In the genomic region with DNA sequence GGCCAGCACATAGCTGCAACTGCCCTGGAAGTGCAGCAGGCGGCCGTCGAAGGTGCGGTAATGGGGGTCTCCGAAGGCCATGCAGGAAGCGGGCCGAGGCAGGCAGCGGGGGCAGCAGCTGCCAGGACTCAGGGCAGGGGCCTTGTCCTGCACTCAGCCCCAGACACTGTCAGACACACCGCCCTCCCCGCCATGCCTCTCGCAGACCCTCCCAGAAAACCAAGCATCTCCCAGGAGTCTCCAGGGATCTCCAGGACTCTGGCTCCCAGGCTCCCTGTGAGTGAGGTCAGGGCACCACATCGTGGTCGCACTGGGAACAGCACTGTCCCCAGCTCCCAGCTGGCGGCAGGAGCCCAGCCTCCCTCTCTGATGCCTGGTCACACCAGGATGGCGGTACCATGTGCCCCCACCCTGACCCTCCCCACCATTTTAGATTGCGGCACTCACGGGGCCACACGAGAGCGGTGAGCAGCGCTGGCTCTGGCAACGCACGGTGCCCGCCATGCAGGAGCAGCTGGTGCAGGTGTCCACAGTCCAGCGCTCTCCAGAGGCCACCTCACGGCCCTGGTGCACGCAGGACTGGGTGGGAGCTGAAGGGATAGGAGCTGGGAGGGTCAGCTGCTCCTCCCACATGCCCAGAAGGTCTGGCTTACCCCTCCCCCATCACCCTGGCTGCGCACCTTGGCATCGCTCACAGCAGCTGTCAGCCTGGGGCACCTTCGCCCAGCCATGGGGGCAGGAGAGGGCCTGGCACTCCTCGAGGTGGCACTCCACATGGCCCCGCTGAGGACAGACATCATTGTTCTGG, we compare ENCODE assay signal across 9 cellular contexts. TPM values are rescaled to one million over a fixed set of nuclear protein-coding genes. Genes with fewer than 3 reads are reported as not detected.
DNase-seq lines count a peak whose midpoint lies in the region; ATAC-seq and TF ChIP-seq lines count a peak whose summit lies in the region.
"Had no signal": no experiment of that assay in that cellular context is flagged by ENCODE, and none has a peak within 500 bp of the region (broad histone marks: within the 10 kb centered on the region; RNA-seq: fewer than 3 reads in every experiment).

No MANE protein-coding gene starts in this region.

- H3K4me1 ChIP-seq in heart left ventricle = peaks cover 0 to 8% (median 0%) of the 10 kb centered on the region in 12 donors
- H3K4me1 ChIP-seq in sigmoid colon = peaks cover 0 to 9% (median 3%) of the 10 kb centered on the region in 4 donors

- no peak overlapping the region for H3K27ac ChIP-seq in heart left ventricle
- H3K27ac ChIP-seq in sigmoid colon = no peak overlapping the region
- H3K27ac ChIP-seq: neutrophil had no signal

- intact Hi-C loops in heart left ventricle (cut with DNase I) = loop anchor here (5.0 to 10.0 kb wide), 13 partner anchors 85 to 722 kb away; partner anchors contain the start of genes METTL2B (in 4 of the 10), CCDC136 (in 2 of the 10), CALU (in 1 of the 10) and GARIN1A (in 1 of the 10)
- intact Hi-C loops in sigmoid colon (cut with DNase I) = loop anchor here (5.0 kb wide), 1 partner anchor 143 kb away; the partner anchor contains the start of gene CALU

- TF ChIP-seq POLR2A in heart left ventricle (IDR thresholded peaks at IDR 0.05) (no peak), sigmoid colon (IDR thresholded peaks at IDR 0.05) (no peak)

- POLR2A ChIA-PET in WTC11 (lab: Charles Lee) = interaction anchor here (1.2 kb wide), 1 partner anchor 48 kb away, joined by 3 read pairs; no protein-coding TSS in a partner anchor

- peak; percentile 54; the same call in 1 of the 2 replicates for TF ChIP-seq CTCF in WTC11 (IDR thresholded peaks at IDR 0.05)
- peak; percentile 60 to 93 (median 80) for TF ChIP-seq CTCF in heart left ventricle (IDR thresholded peaks at IDR 0.05)
- peak; percentile 62 to 83 (median 74) for TF ChIP-seq CTCF in sigmoid colon (IDR thresholded peaks at IDR 0.05)

- 0 out of 2 replicates have a peak overlapping the region, but pooled peaks have one; percentile 8 for H3K4me3 Mint-ChIP-seq in WTC11

- peaks cover 5% of the 10 kb centered on the region; the same call in 1 of the 2 replicates for H3K4me1 Mint-ChIP-seq in WTC11

- H3K27me3 ChIP-seq in heart left ventricle (no peaks in the 10 kb centered on the region), sigmoid colon (no peaks in the 10 kb centered on the region)
- H3K27me3 ChIP-seq: neutrophil had no signal

- H3K9me3 ChIP-seq in heart left ventricle (no peaks in the 10 kb centered on the region), sigmoid colon (no peaks in the 10 kb centered on the region)
- H3K9me3 ChIP-seq: neutrophil had no signal

- H3K4me3 ChIP-seq in heart left ventricle (no peak overlapping the region), sigmoid colon (no peak overlapping the region)

- peaks cover 4% of the 10 kb centered on the region; the same call in 1 of the 2 replicates for H3K9me3 Mint-ChIP-seq in WTC11

- no peak overlapping the region for H3K27ac Mint-ChIP-seq in WTC11

- no peaks in the 10 kb centered on the region for H3K36me3 Mint-ChIP-seq in WTC11

- ATAC-seq in WTC11 = peak; percentile 90
- ATAC-seq in heart left ventricle = peak; percentile 72 to 87 (median 78)
- ATAC-seq in HG03342 (IDR thresholded peaks at IDR 0.05; ENCODE audit: unreplicated experiment) = no peak

- H3K36me3 ChIP-seq in heart left ventricle (no peaks in the 10 kb centered on the region), sigmoid colon (no peaks in the 10 kb centered on the region)
- H3K36me3 ChIP-seq: neutrophil had no signal

- CTCF ChIA-PET in WTC11 (lab: Charles Lee) = interaction anchor here (0.6 to 7.0 kb wide), 35 partner anchors 11 to 466 kb away, joined by 3 to 149 read pairs (median 4); partner anchors contain the start of genes ATP6V1F and KCP

- TF ChIP-seq EP300 in sigmoid colon (IDR thresholded peaks at IDR 0.05) = no peak

- DNase-seq in GM03348 (ENCODE audit: low spot score) (peak; percentile 93), NCI-H1417 (lab: John Stamatoyannopoulos, UW) (peak; percentile 78 to 89 (median 79)), WTC11 (ENCODE audit: low spot score) (peak; percentile 87), heart left ventricle (peak in 4 of 5 donors; percentile 63 to 77 (median 68)), sigmoid colon (peak; percentile 84), T-helper 9 cell (no peak)
- DNase-seq in activated effector memory CD4-positive, alpha-beta T cell treated with anti-CD3 and anti-CD28 coated beads, Interleukin-2, amount 50 U/mL, for 16 hours = no peak

- WGBS in heart left ventricle, 4 donors = 40 to 52% (median 41%) methylated on average over 18 to 31 of the region's 31 CpGs
- WGBS in sigmoid colon, 2 donors = 41 to 47% methylated on average over 31 of the region's 31 CpGs

- no peaks in the 10 kb centered on the region for H3K27me3 Mint-ChIP-seq in WTC11 (ENCODE audit: low read depth)

TF ChIP-seq in WTC11, 78 proteins besides CTCF, POLR2A, EP300 and RAD21 (continues in another document):
- TF ChIP-seq E2F5 (CRISPR knock-in tag; IDR thresholded peaks at IDR 0.05) = no peak
- TF ChIP-seq NFATC4 (CRISPR knock-in tag; IDR thresholded peaks at IDR 0.05) = no peak
- TF ChIP-seq ZNF138 (CRISPR knock-in tag; conservative IDR thresholded peaks at IDR 0.05) = no peak
- no peak for TF ChIP-seq EMX1 (CRISPR knock-in tag; IDR thresholded peaks at IDR 0.05)
- TF ChIP-seq, protein P1, sequence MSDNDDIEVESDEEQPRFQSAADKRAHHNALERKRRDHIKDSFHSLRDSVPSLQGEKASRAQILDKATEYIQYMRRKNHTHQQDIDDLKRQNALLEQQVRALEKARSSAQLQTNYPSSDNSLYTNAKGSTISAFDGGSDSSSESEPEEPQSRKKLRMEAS (CRISPR knock-in tag; IDR thresholded peaks at IDR 0.05) = peak; percentile 42; the same call in 1 of the 2 replicates
- no peak for TF ChIP-seq HMGA2 (CRISPR knock-in tag; IDR thresholded peaks at IDR 0.05)
- no peak for TF ChIP-seq TP53 (CRISPR knock-in tag; IDR thresholded peaks at IDR 0.05)
- no peak for TF ChIP-seq ZNF396 (CRISPR knock-in tag; IDR thresholded peaks at IDR 0.05; ENCODE audit: borderline replicate concordance)
- TF ChIP-seq PRDM15 (CRISPR knock-in tag; IDR thresholded peaks at IDR 0.05) = no peak
- TF ChIP-seq FOXP1 (CRISPR knock-in tag; IDR thresholded peaks at IDR 0.05; ENCODE audit: borderline replicate concordance) = 0 out of 2 replicates have a peak, but pooled peaks have one; percentile 10

RNA-seq across cellular contexts. Expression of gene ATP6V1F, which starts 17.5 kb away (rescaled TPM):
- total RNA-seq in WTC11 (2021) (117 to 121 TPM (median 120 TPM) in 3 replicates), heart left ventricle (100 to 1,000 TPM in 7 of 9 donors, 10 to 100 TPM in 2; 91.6 to 165 (median 121) TPM), sigmoid colon (100 to 1,000 TPM in 3 of 4 donors, 10 to 100 TPM in 1; 96.7 to 138 (median 131) TPM)
- polyA plus RNA-seq in heart left ventricle (100 to 1,000 TPM; 137 to 198 TPM), sigmoid colon (100 to 1,000 TPM; 148 to 214 (median 183) TPM)

RNA-seq across cellular contexts. Expression of gene KCP, which starts 30.4 kb away (rescaled TPM):
- total RNA-seq in WTC11 (2021) = 2.5 to 2.9 TPM (median 2.7 TPM) in 3 replicates
- 1 to 10 TPM in 1 of 9 donors, under 1 TPM in 7, not detected in 1; 0.14 to 1.3 (median 0.37) TPM for total RNA-seq in heart left ventricle
- under 1 TPM; 0.15 to 0.23 TPM for polyA plus RNA-seq in heart left ventricle
- under 1 TPM in 3 of 4 donors, not detected in 1; 0.14 to 0.36 (median 0.28) TPM for total RNA-seq in sigmoid colon
- under 1 TPM in 1 of 3 donors, not detected in 2; 0.42 TPM for polyA plus RNA-seq in sigmoid colon

RNA-seq across cellular contexts. Expression of gene FLNC, which starts 49.9 kb away (rescaled TPM):
- 6.3 to 8.0 TPM (median 6.8 TPM) in 3 replicates for total RNA-seq in WTC11 (2021)
- total RNA-seq in heart left ventricle = 1,000 to 10,000 TPM in 6 of 9 donors, 100 to 1,000 TPM in 3; 721 to 3,687 (median 1,170) TPM
- polyA plus RNA-seq in heart left ventricle = 1,000 to 10,000 TPM in 1 of 2 donors, 100 to 1,000 TPM in 1; 399 to 1,654 TPM
- total RNA-seq in sigmoid colon = 100 to 1,000 TPM in 3 of 4 donors, 10 to 100 TPM in 1; 95.3 to 489 (median 242) TPM
- 10 to 100 TPM in 1 of 3 donors, 1 to 10 TPM in 1, under 1 TPM in 1; 0.69 to 12.6 (median 5.4) TPM for polyA plus RNA-seq in sigmoid colon

RNA-seq across cellular contexts. Expression of gene IRF5, which starts 57.6 kb away (rescaled TPM):
- total RNA-seq in WTC11 (2021) (0.66 to 0.71 TPM (median 0.69 TPM) in 3 replicates), heart left ventricle (10 to 100 TPM in 1 of 9 donors, 1 to 10 TPM in 8; 1.2 to 15.4 (median 1.8) TPM), sigmoid colon (10 to 100 TPM in 1 of 4 donors, 1 to 10 TPM in 3; 6.0 to 15.3 (median 8.1) TPM)
- polyA plus RNA-seq in heart left ventricle (1 to 10 TPM; 1.2 to 2.0 TPM), sigmoid colon (10 to 100 TPM in 1 of 3 donors, 1 to 10 TPM in 2; 4.6 to 11.3 (median 4.8) TPM)

Comparison
In these comparisons a context has a peak if more than half of its experiments do, and no peak if none do; other contexts are left out.
1. DNase-seq: peak in GM03348 (single experiment), NCI-H1417 (3 of 3), WTC11 (single experiment), heart left ventricle (4 of 5) and sigmoid colon (single experiment); none in activated effector memory CD4-positive, alpha-beta T cell treated with anti-CD3 and anti-CD28 coated beads, Interleukin-2, amount 50 U/mL, for 16 hours (single experiment) and T-helper 9 cell (single experiment).
2. RNA of gene FLNC, which starts 49.9 kb away (total RNA-seq): 721 to 3,687 TPM in heart left ventricle and 95.3 to 489 TPM in sigmoid colon; 6.3 to 8.0 TPM in WTC11; every median in the first group is over 10 times any median in the second.
3. Peak in every context shown above with its lines, with median percentiles within 50 percentile points of each other: CTCF ChIP-seq.